1 cellular context compared by ENCODE assay signal in genomic region chr11:69640995-69641581, GRCh38.
A peak's percentile ranks its signal among the peaks of the same experiment; 100 is the strongest.
TF ChIP-seq lines count a peak whose summit lies in the region.

TSS of gene CCND1 (plus strand) at chr11:69641156. CDS start at chr11:69641314, 158 bp downstream.

TF ChIP-seq in H1, 55 proteins besides CTCF, POLR2A, EP300 and RAD21 (continued from another document):
- peak in 1 of 2 experiments; percentile 55; a peak in 1 of 4 replicates for TF ChIP-seq SIN3A (conservative IDR thresholded peaks at IDR 0.05 in 1 of 2, IDR thresholded peaks at IDR 0.05 in 1 of 2; ENCODE audit: low read depth in 1 of 2, low read length in 2 of 2)
- TF ChIP-seq GABPA (IDR thresholded peaks at IDR 0.05; ENCODE audit: borderline replicate concordance, insufficient read depth, low read length) = no peak; the same call in 1 of the 2 replicates
- TF ChIP-seq E2F6 (IDR thresholded peaks at IDR 0.05) = no peak; the same call in 1 of the 2 replicates
- no peak for TF ChIP-seq JUND (IDR thresholded peaks at IDR 0.05; ENCODE audit: low read length)
- TF ChIP-seq SIX5 (IDR thresholded peaks at IDR 0.05; ENCODE audit: low read depth, low read length) = no peak
- no peak for TF ChIP-seq CHD7 (IDR thresholded peaks at IDR 0.05; ENCODE audit: insufficient replicate concordance, low read length)
- TF ChIP-seq ATF3 (IDR thresholded peaks at IDR 0.05; ENCODE audit: insufficient read depth, low read depth, low read length) = no peak
- TF ChIP-seq RFX5 (IDR thresholded peaks at IDR 0.05; ENCODE audit: borderline replicate concordance, low read depth, low read length) = peak; percentile 83
- TF ChIP-seq BRCA1 (IDR thresholded peaks at IDR 0.05; ENCODE audit: low read depth, low read length) = no peak
- TF ChIP-seq RNF2 (IDR thresholded peaks at IDR 0.05; ENCODE audit: borderline replicate concordance, low read depth, low read length, missing control alignments, poor library complexity, severe bottlenecking) = no peak
- no peak for TF ChIP-seq RXRA (IDR thresholded peaks at IDR 0.05; ENCODE audit: insufficient read depth, low read depth, low read length)
- no peak for TF ChIP-seq NRF1 (IDR thresholded peaks at IDR 0.05; ENCODE audit: low read depth, low read length)
- TF ChIP-seq ATF2 (IDR thresholded peaks at IDR 0.05; ENCODE audit: low read length) = no peak
- TF ChIP-seq RBBP5 (IDR thresholded peaks at IDR 0.05; ENCODE audit: borderline replicate concordance, low read depth, low read length) = no peak
- no peak for TF ChIP-seq CBX5 (IDR thresholded peaks at IDR 0.05; ENCODE audit: low read depth, low read length)
- TF ChIP-seq BACH1 (IDR thresholded peaks at IDR 0.05; ENCODE audit: low read length) = no peak
- TF ChIP-seq KDM4A (IDR thresholded peaks at IDR 0.05; ENCODE audit: low read depth, low read length, severe bottlenecking) = no peak
- TF ChIP-seq PHF8 (conservative IDR thresholded peaks at IDR 0.05; ENCODE audit: low read depth, low read length) = peak; percentile 50
- TF ChIP-seq CBX8 (IDR thresholded peaks at IDR 0.05; ENCODE audit: borderline replicate concordance, low read depth, low read length) = no peak
- TF ChIP-seq JUN (IDR thresholded peaks at IDR 0.05; ENCODE audit: low read depth, low read length) = no peak
- peak; percentile 84 for TF ChIP-seq GTF2F1 (IDR thresholded peaks at IDR 0.05; ENCODE audit: borderline replicate concordance, low read depth, low read length)
- TF ChIP-seq TEAD4 (IDR thresholded peaks at IDR 0.05; ENCODE audit: low read depth, low read length) = no peak
- TF ChIP-seq CREB1 (IDR thresholded peaks at IDR 0.05) = peak; percentile 76
- no peak for TF ChIP-seq CHD2 (IDR thresholded peaks at IDR 0.05; ENCODE audit: low read length)
- TF ChIP-seq SRF (IDR thresholded peaks at IDR 0.05; ENCODE audit: low read depth, low read length) = no peak
- no peak for TF ChIP-seq CEBPB (IDR thresholded peaks at IDR 0.05; ENCODE audit: low read depth, low read length)
- TF ChIP-seq EGR1 (IDR thresholded peaks at IDR 0.05; ENCODE audit: borderline replicate concordance, low read depth, low read length) = no peak
- no peak for TF ChIP-seq ASH2L (IDR thresholded peaks at IDR 0.05; ENCODE audit: low read length)
- no peak for TF ChIP-seq SIRT6 (IDR thresholded peaks at IDR 0.05; ENCODE audit: low read length)
- peak; percentile 40; the same call in 1 of the 2 replicates for TF ChIP-seq YY1 (IDR thresholded peaks at IDR 0.05; ENCODE audit: low read depth, low read length)
- TF ChIP-seq HDAC6 (IDR thresholded peaks at IDR 0.05; ENCODE audit: low read depth, low read length) = no peak
- TF ChIP-seq BCL11A (IDR thresholded peaks at IDR 0.05; ENCODE audit: low read depth in 2 of 2, low read length in 2 of 2) = no peak
- no peak for TF ChIP-seq HDAC2 (IDR thresholded peaks at IDR 0.05; ENCODE audit: borderline replicate concordance in 1 of 2, low read depth in 2 of 2, low read length in 2 of 2)
- TF ChIP-seq MAX (IDR thresholded peaks at IDR 0.05) = peak; percentile 26; the same call in 1 of the 2 replicates
- TF ChIP-seq SUZ12 (IDR thresholded peaks at IDR 0.05; ENCODE audit: low read length) = no peak
- no peak for TF ChIP-seq POU5F1 (IDR thresholded peaks at IDR 0.05; ENCODE audit: low read depth, low read length)
- no peak for TF ChIP-seq CHD1 (IDR thresholded peaks at IDR 0.05; ENCODE audit: low read depth, low read length)
- no peak for TF ChIP-seq SP4 (IDR thresholded peaks at IDR 0.05; ENCODE audit: low read length)
- no peak for TF ChIP-seq SP1 (IDR thresholded peaks at IDR 0.05; ENCODE audit: low read depth, low read length)
- TF ChIP-seq SAP30 (IDR thresholded peaks at IDR 0.05; ENCODE audit: insufficient read depth, insufficient replicate concordance, low read length) = peak; percentile 74
